In genomic region chr7:33128990-33129805, GRCh38 we compare ENCODE assay signal across 8 cellular contexts. TPM values are rescaled to one million over a fixed set of nuclear protein-coding genes. Genes with fewer than 3 reads are reported as not detected.
DNase-seq lines count a peak whose midpoint lies in the region; ATAC-seq lines count a peak whose summit lies in the region.

Gene BBS9, plus strand, starts transcription at chr7:33129564. Its CDS starts 16,689 bp downstream, at chr7:33146253.

- peaks cover 12% of the 10 kb centered on the region for H3K36me3 Mint-ChIP-seq in dendritic cell treated with granulocyte-macrophage colony-stimulating factor and Interleukin-4, amounts not matched to agents 40 ng/mL and 50 ng/mL, for 4 days (ENCODE audit: low read depth)

- H3K4me1 Mint-ChIP-seq in dendritic cell treated with granulocyte-macrophage colony-stimulating factor and Interleukin-4, amounts not matched to agents 40 ng/mL and 50 ng/mL, for 4 days (ENCODE audit: low read depth): no peaks in the 10 kb centered on the region

- DNase-seq in CD1c-positive myeloid dendritic cell (ENCODE audit: extremely low spot score) (peak; percentile 96), NCI-H69 (lab: John Stamatoyannopoulos, UW) (peak; percentile 98), left lobe of liver (ENCODE audit: low spot score) (peak; percentile 95)
- DNase-seq in activated CD4-positive, alpha-beta T cell treated with anti-CD3 and anti-CD28 coated beads, Interleukin-2, amount 50 U/mL, for 1 hour: peak; percentile 87
- peak; percentile 91 to 92 for DNase-seq in stimulated activated CD4-positive, alpha-beta T cell treated with anti-CD3 and anti-CD28 coated beads, Interleukin-2, amount 100 ng/mL, for 24 hours

- peak within 1 kb of the TSS; percentile 97 for H3K4me3 Mint-ChIP-seq in dendritic cell treated with granulocyte-macrophage colony-stimulating factor and Interleukin-4, amounts not matched to agents 40 ng/mL and 50 ng/mL, for 4 days

- intact Hi-C loops in dendritic cell treated with granulocyte-macrophage colony-stimulating factor and Interleukin-4, amounts not matched to agents 40 ng/mL and 50 ng/mL, for 4 days (cut with micrococcal nuclease): loop anchor here (2.0 kb wide), 2 partner anchors 20 to 66 kb away; partner anchors contain the start of genes NT5C3A and RP9

- ATAC-seq in GM19372 (IDR thresholded peaks at IDR 0.05; ENCODE audit: low read depth, unreplicated experiment) (peak; percentile 98), HG03521 (IDR thresholded peaks at IDR 0.05; ENCODE audit: unreplicated experiment) (peak; percentile 99), left lobe of liver (peak; percentile 99)

- no peaks in the 10 kb centered on the region for H3K27me3 Mint-ChIP-seq in dendritic cell treated with granulocyte-macrophage colony-stimulating factor and Interleukin-4, amounts not matched to agents 40 ng/mL and 50 ng/mL, for 4 days

- H3K27ac Mint-ChIP-seq in dendritic cell treated with granulocyte-macrophage colony-stimulating factor and Interleukin-4, amounts not matched to agents 40 ng/mL and 50 ng/mL, for 4 days: peak within 1 kb of the TSS; percentile 82

- no peaks in the 10 kb centered on the region for H3K9me3 Mint-ChIP-seq in dendritic cell treated with granulocyte-macrophage colony-stimulating factor and Interleukin-4, amounts not matched to agents 40 ng/mL and 50 ng/mL, for 4 days

RNA-seq across cellular contexts. Expression of gene BBS9, which starts in this region (rescaled TPM):
- total RNA-seq in left lobe of liver: 6.3 TPM

Comparison
In these comparisons a context has a peak if more than half of its experiments do, and no peak if none do; other contexts are left out.
1. Peak in every context shown above with its lines: DNase-seq and ATAC-seq.